In genomic region chr3:49421890-49422378, GRCh38 we compare ENCODE assay signal across 9 cellular contexts. TPM values are rescaled to one million over a fixed set of nuclear protein-coding genes. Genes with fewer than 3 reads are reported as not detected.
DNase-seq lines count a peak whose midpoint lies in the region; ATAC-seq and TF ChIP-seq lines count a peak whose summit lies in the region.
"Had no signal": no experiment of that assay in that cellular context is flagged by ENCODE, and none has a peak within 500 bp of the region (broad histone marks: within the 10 kb centered on the region; RNA-seq: fewer than 3 reads in every experiment).

No MANE protein-coding gene starts in this region.

- H2AFZ ChIP-seq in ACC112 (ENCODE audit: low read length, unreplicated experiment) (no peak overlapping the region), MM.1S (ENCODE audit: low read length) (no peak overlapping the region)

- peak overlapping the region in 2 of 3 donors; percentile 28 to 41 for H3K4me3 Mint-ChIP-seq in T-cell
- peak overlapping the region; percentile 95 for H3K4me3 Mint-ChIP-seq in nephron progenitor cell
- no peak overlapping the region for H3K4me3 Mint-ChIP-seq in T-helper 17 cell

- no peaks in the 10 kb centered on the region for H3K9me3 ChIP-seq in heart right ventricle
- H3K9me3 ChIP-seq in T-helper 17 cell (ENCODE audit: control insufficient read depth, low read length, poor library complexity, severe bottlenecking): no peaks in the 10 kb centered on the region
- H3K9me3 ChIP-seq in MM.1S (replicated peaks; ENCODE audit: insufficient read depth, low read length): no peaks in the 10 kb centered on the region

- H3K36me3 ChIP-seq in ACC112 (ENCODE audit: insufficient read depth, low read length) (peaks cover 11% of the 10 kb centered on the region; the same call in 1 of the 2 replicates), heart right ventricle (peaks cover 0 to 85% (median 15%) of the 10 kb centered on the region in 9 donors), MM.1S (replicated peaks; ENCODE audit: insufficient read depth, low read length) (no peaks in the 10 kb centered on the region)

- H3K9ac ChIP-seq in MM.1S (ENCODE audit: low read length): no peak overlapping the region

- H3F3A ChIP-seq in MM.1S (ENCODE audit: insufficient read depth, low read length): no peaks in the 10 kb centered on the region

- intact Hi-C loops in heart right ventricle (cut with DNase I): loop anchor here in 2 of 10 donors (10.0 kb wide), 2 partner anchors 257 to 397 kb away; partner anchors contain the start of genes CCDC71 (in 1 of the 2), IMPDH2 (in 1 of the 2) and NDUFAF3 (in 1 of the 2)

- H3K4me3 ChIP-seq in ACC112 (ENCODE audit: low read depth, low read length) (no peak overlapping the region), heart right ventricle (peak overlapping the region; percentile 19 to 60 (median 51)), MM.1S (ENCODE audit: low read length) (no peak overlapping the region)

- H3K79me2 ChIP-seq in ACC112 (ENCODE audit: control insufficient read depth, insufficient read depth, low read length, unreplicated experiment): no peaks in the 10 kb centered on the region
- H3K79me2 ChIP-seq in MM.1S (ENCODE audit: low read length): peaks cover 5% of the 10 kb centered on the region

- 39 to 43% methylated on average over 14 of the region's 14 CpGs for WGBS in heart right ventricle, 2 donors

- H3K27me3 Mint-ChIP-seq in T-cell (no peaks in the 10 kb centered on the region), nephron progenitor cell (ENCODE audit: low read depth, poor library complexity) (no peaks in the 10 kb centered on the region), T-helper 17 cell (no peaks in the 10 kb centered on the region)

- H3K27ac ChIP-seq in ACC112 (ENCODE audit: low read depth, low read length): peak overlapping the region; percentile 74
- H3K27ac ChIP-seq in heart right ventricle: peak overlapping the region in 8 of 10 donors; percentile 36 to 75 (median 60)
- no peak overlapping the region for H3K27ac ChIP-seq in MM.1S (ENCODE audit: low read length)
- H3K27ac ChIP-seq: C4-2B had no signal

- ATAC-seq in T-cell (replicated peaks in 1 of 4) (no peak), heart right ventricle (peak; percentile 3 to 58 (median 34)), T-helper 17 cell (no peak)

- H3K9me3 Mint-ChIP-seq in T-cell (no peaks in the 10 kb centered on the region), nephron progenitor cell (no peaks in the 10 kb centered on the region)

- POLR2A ChIA-PET in T-cell (lab: Charles Lee): no interaction called here

- no peak overlapping the region for H3K4me2 ChIP-seq in MM.1S (ENCODE audit: low read depth, low read length)

- H3K27ac Mint-ChIP-seq in T-cell (peak overlapping the region in 1 of 2 donors; percentile 44), nephron progenitor cell (peak overlapping the region; percentile 66), T-helper 17 cell (no peak overlapping the region)

- CTCF ChIA-PET in T-cell (lab: Charles Lee): no interaction called here

- peaks cover 35 to 61% (median 40%) of the 10 kb centered on the region in 3 donors for H3K4me1 Mint-ChIP-seq in T-cell
- H3K4me1 Mint-ChIP-seq in nephron progenitor cell: peaks cover 19% of the 10 kb centered on the region
- peaks cover 27% of the 10 kb centered on the region for H3K4me1 Mint-ChIP-seq in T-helper 17 cell

- H3K4me1 ChIP-seq in ACC112 (ENCODE audit: control insufficient read depth, insufficient read depth, low read length, unreplicated experiment) (peaks cover 17% of the 10 kb centered on the region), heart right ventricle (peaks cover 0 to 36% (median 7%) of the 10 kb centered on the region in 9 donors), MM.1S (ENCODE audit: low read length) (peaks cover 12% of the 10 kb centered on the region)

- no peaks in the 10 kb centered on the region for H3K27me3 ChIP-seq in ACC112 (ENCODE audit: insufficient read depth, low read length)
- no peaks in the 10 kb centered on the region for H3K27me3 ChIP-seq in heart right ventricle
- no peaks in the 10 kb centered on the region for H3K27me3 ChIP-seq in MM.1S (replicated peaks; ENCODE audit: insufficient read depth, low read length)

- H3K9me2 ChIP-seq in MM.1S (replicated peaks; ENCODE audit: insufficient read depth, low read length): no peaks in the 10 kb centered on the region

- H3K36me3 Mint-ChIP-seq in T-cell (peaks cover 9% of the 10 kb centered on the region), nephron progenitor cell (ENCODE audit: low read depth) (peaks cover 20% of the 10 kb centered on the region), T-helper 17 cell (ENCODE audit: low read depth) (peaks cover 2% of the 10 kb centered on the region)

- peak in 1 of 9 donors; percentile 5 for TF ChIP-seq CTCF in heart right ventricle (IDR thresholded peaks at IDR 0.05)
- no peak for TF ChIP-seq CTCF in nephron progenitor cell (IDR thresholded peaks at IDR 0.05)
- no peak for TF ChIP-seq CTCF in MM.1S (IDR thresholded peaks at IDR 0.05; ENCODE audit: low read length)

- DNase-seq in T-cell (no peak), heart right ventricle (no peak), nephron progenitor cell (no peak), T-helper 17 cell (no peak), MM.1S (no peak), SIG-M5 (lab: John Stamatoyannopoulos, UW) (no peak)
- no peak for DNase-seq in stimulated activated naive CD4-positive, alpha-beta T cell (lab: John Stamatoyannopoulos, UW)

- no peaks in the 10 kb centered on the region for H4K20me1 ChIP-seq in MM.1S (ENCODE audit: insufficient read depth, low read length)

RNA-seq across cellular contexts. Expression of gene AMT, which starts 0.3 kb away (rescaled TPM):
- total RNA-seq in T-cell (10 to 100 TPM in 4 of 5 donors, 1 to 10 TPM in 1; 9.6 to 14.1 (median 11.1) TPM), heart right ventricle (10 to 100 TPM; 21.3 to 40.9 (median 34.3) TPM), T-helper 17 cell (1 to 10 TPM; 5.9 to 8.3 TPM)
- 10 to 100 TPM in 1 of 2 donors, 1 to 10 TPM in 1; 3.2 to 22.6 TPM for polyA plus RNA-seq in heart right ventricle

RNA-seq across cellular contexts. Expression of gene NICN1, which starts 7.2 kb away (rescaled TPM):
- total RNA-seq in T-cell (10 to 100 TPM; 17.5 to 26.1 (median 24.1) TPM), heart right ventricle (10 to 100 TPM; 13.9 to 22.5 (median 18.3) TPM), T-helper 17 cell (10 to 100 TPM; 17.5 to 18.5 TPM)
- polyA plus RNA-seq in heart right ventricle: 1 to 10 TPM; 7.7 to 8.3 TPM

RNA-seq across cellular contexts. Expression of gene TCTA, which starts 9.7 kb away (rescaled TPM):
- total RNA-seq in T-cell (10 to 100 TPM; 22.8 to 38.2 (median 34.3) TPM), heart right ventricle (10 to 100 TPM; 13.9 to 22.6 (median 17.6) TPM), T-helper 17 cell (10 to 100 TPM; 23.4 to 27.0 TPM)
- polyA plus RNA-seq in heart right ventricle: 10 to 100 TPM; 16.5 to 19.0 TPM

RNA-seq across cellular contexts. Expression of gene RHOA, which starts 10.2 kb away (rescaled TPM):
- total RNA-seq in T-cell (100 to 1,000 TPM; 247 to 279 (median 269) TPM), heart right ventricle (100 to 1,000 TPM; 226 to 335 (median 250) TPM), T-helper 17 cell (100 to 1,000 TPM; 274 to 317 TPM)
- 100 to 1,000 TPM; 139 to 291 TPM for polyA plus RNA-seq in heart right ventricle

RNA-seq across cellular contexts. Expression of gene DAG1, which starts 48.1 kb away (rescaled TPM):
- total RNA-seq in T-cell (10 to 100 TPM; 16.5 to 19.4 (median 18.1) TPM), heart right ventricle (100 to 1,000 TPM; 118 to 173 (median 139) TPM), T-helper 17 cell (10 to 100 TPM; 18.0 to 18.9 TPM)
- 10 to 100 TPM; 37.7 to 50.9 TPM for polyA plus RNA-seq in heart right ventricle

Comparison
In these comparisons a context has a peak if more than half of its experiments do, and no peak if none do; other contexts are left out.
1. H3K4me3 ChIP-seq: peak in heart right ventricle (10 of 10); none in ACC112 (single experiment) and MM.1S (single experiment).
2. ATAC-seq: peak in heart right ventricle (8 of 8); none in T-cell (0 of 4) and T-helper 17 cell (single experiment).